Comparison of ENCODE assay signal across 1 cellular context in genomic region chr15:72685925-72686794, GRCh38.
TF ChIP-seq lines count a peak whose summit lies in the region.

A gene with protein sequence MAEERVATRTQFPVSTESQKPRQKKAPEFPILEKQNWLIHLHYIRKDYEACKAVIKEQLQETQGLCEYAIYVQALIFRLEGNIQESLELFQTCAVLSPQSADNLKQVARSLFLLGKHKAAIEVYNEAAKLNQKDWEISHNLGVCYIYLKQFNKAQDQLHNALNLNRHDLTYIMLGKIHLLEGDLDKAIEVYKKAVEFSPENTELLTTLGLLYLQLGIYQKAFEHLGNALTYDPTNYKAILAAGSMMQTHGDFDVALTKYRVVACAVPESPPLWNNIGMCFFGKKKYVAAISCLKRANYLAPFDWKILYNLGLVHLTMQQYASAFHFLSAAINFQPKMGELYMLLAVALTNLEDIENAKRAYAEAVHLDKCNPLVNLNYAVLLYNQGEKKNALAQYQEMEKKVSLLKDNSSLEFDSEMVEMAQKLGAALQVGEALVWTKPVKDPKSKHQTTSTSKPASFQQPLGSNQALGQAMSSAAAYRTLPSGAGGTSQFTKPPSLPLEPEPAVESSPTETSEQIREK (plus strand): TSS chr15:72686207. CDS start chr15:72686228, 21 bp downstream.
A gene with protein sequence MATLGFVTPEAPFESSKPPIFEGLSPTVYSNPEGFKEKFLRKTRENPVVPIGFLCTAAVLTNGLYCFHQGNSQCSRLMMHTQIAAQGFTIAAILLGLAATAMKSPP (minus strand): TSS chr15:72686182. CDS start chr15:72676374, 9,808 bp downstream.

TF ChIP-seq in K562, 482 proteins besides CTCF, POLR2A, EP300 and RAD21 (continued from another document and continues in another):
- TF ChIP-seq, protein P1, sequence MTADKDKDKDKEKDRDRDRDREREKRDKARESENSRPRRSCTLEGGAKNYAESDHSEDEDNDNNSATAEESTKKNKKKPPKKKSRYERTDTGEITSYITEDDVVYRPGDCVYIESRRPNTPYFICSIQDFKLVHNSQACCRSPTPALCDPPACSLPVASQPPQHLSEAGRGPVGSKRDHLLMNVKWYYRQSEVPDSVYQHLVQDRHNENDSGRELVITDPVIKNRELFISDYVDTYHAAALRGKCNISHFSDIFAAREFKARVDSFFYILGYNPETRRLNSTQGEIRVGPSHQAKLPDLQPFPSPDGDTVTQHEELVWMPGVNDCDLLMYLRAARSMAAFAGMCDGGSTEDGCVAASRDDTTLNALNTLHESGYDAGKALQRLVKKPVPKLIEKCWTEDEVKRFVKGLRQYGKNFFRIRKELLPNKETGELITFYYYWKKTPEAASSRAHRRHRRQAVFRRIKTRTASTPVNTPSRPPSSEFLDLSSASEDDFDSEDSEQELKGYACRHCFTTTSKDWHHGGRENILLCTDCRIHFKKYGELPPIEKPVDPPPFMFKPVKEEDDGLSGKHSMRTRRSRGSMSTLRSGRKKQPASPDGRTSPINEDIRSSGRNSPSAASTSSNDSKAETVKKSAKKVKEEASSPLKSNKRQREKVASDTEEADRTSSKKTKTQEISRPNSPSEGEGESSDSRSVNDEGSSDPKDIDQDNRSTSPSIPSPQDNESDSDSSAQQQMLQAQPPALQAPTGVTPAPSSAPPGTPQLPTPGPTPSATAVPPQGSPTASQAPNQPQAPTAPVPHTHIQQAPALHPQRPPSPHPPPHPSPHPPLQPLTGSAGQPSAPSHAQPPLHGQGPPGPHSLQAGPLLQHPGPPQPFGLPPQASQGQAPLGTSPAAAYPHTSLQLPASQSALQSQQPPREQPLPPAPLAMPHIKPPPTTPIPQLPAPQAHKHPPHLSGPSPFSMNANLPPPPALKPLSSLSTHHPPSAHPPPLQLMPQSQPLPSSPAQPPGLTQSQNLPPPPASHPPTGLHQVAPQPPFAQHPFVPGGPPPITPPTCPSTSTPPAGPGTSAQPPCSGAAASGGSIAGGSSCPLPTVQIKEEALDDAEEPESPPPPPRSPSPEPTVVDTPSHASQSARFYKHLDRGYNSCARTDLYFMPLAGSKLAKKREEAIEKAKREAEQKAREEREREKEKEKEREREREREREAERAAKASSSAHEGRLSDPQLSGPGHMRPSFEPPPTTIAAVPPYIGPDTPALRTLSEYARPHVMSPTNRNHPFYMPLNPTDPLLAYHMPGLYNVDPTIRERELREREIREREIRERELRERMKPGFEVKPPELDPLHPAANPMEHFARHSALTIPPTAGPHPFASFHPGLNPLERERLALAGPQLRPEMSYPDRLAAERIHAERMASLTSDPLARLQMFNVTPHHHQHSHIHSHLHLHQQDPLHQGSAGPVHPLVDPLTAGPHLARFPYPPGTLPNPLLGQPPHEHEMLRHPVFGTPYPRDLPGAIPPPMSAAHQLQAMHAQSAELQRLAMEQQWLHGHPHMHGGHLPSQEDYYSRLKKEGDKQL (CRISPR knock-in tag; IDR thresholded peaks at IDR 0.05; ENCODE audit: borderline replicate concordance) = no peak
- no peak for TF ChIP-seq TARDBP (IDR thresholded peaks at IDR 0.05)
- no peak for TF ChIP-seq HLTF (IDR thresholded peaks at IDR 0.05)
- TF ChIP-seq SMARCA4 (IDR thresholded peaks at IDR 0.05) = peak; percentile 30
- no peak for TF ChIP-seq PKNOX1 (IDR thresholded peaks at IDR 0.05)
- no peak for TF ChIP-seq LARP7 (IDR thresholded peaks at IDR 0.05)
- TF ChIP-seq HMGXB4 (CRISPR knock-in tag; IDR thresholded peaks at IDR 0.05) = no peak
- TF ChIP-seq ZNF347 (CRISPR knock-in tag; IDR thresholded peaks at IDR 0.05; ENCODE audit: low read depth) = no peak
- no peak for TF ChIP-seq MYBL2 (IDR thresholded peaks at IDR 0.05; ENCODE audit: low read depth)
- TF ChIP-seq MYBL2 (CRISPR knock-in tag; IDR thresholded peaks at IDR 0.05; ENCODE audit: borderline replicate concordance) = no peak
- TF ChIP-seq RBBP5 (IDR thresholded peaks at IDR 0.05; ENCODE audit: borderline replicate concordance, insufficient read depth, low read length, poor library complexity, severe bottlenecking) = peak; percentile 90
- TF ChIP-seq HSF4 (CRISPR knock-in tag; IDR thresholded peaks at IDR 0.05; ENCODE audit: borderline replicate concordance) = no peak
- no peak for TF ChIP-seq THRAP3 (IDR thresholded peaks at IDR 0.05; ENCODE audit: borderline replicate concordance)
- no peak for TF ChIP-seq ZNF551 (CRISPR knock-in tag; IDR thresholded peaks at IDR 0.05)
- TF ChIP-seq, protein P2, sequence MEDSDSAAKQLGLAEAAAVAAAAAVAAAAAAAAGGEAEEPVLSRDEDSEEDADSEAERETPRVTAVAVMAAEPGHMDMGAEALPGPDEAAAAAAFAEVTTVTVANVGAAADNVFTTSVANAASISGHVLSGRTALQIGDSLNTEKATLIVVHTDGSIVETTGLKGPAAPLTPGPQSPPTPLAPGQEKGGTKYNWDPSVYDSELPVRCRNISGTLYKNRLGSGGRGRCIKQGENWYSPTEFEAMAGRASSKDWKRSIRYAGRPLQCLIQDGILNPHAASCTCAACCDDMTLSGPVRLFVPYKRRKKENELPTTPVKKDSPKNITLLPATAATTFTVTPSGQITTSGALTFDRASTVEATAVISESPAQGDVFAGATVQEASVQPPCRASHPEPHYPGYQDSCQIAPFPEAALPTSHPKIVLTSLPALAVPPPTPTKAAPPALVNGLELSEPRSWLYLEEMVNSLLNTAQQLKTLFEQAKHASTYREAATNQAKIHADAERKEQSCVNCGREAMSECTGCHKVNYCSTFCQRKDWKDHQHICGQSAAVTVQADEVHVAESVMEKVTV (CRISPR knock-in tag; IDR thresholded peaks at IDR 0.05) = no peak
- TF ChIP-seq, protein P3, sequence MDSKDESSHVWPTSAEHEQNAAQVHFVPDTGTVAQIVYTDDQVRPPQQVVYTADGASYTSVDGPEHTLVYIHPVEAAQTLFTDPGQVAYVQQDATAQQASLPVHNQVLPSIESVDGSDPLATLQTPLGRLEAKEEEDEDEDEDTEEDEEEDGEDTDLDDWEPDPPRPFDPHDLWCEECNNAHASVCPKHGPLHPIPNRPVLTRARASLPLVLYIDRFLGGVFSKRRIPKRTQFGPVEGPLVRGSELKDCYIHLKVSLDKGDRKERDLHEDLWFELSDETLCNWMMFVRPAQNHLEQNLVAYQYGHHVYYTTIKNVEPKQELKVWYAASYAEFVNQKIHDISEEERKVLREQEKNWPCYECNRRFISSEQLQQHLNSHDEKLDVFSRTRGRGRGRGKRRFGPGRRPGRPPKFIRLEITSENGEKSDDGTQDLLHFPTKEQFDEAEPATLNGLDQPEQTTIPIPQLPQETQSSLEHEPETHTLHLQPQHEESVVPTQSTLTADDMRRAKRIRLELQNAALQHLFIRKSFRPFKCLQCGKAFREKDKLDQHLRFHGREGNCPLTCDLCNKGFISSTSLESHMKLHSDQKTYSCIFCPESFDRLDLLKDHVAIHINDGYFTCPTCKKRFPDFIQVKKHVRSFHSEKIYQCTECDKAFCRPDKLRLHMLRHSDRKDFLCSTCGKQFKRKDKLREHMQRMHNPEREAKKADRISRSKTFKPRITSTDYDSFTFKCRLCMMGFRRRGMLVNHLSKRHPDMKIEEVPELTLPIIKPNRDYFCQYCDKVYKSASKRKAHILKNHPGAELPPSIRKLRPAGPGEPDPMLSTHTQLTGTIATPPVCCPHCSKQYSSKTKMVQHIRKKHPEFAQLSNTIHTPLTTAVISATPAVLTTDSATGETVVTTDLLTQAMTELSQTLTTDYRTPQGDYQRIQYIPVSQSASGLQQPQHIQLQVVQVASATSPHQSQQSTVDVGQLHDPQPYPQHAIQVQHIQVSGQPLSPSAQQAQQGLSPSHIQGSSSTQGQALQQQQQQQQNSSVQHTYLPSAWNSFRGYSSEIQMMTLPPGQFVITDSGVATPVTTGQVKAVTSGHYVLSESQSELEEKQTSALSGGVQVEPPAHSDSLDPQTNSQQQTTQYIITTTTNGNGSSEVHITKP (IDR thresholded peaks at IDR 0.05; ENCODE audit: partially characterized antibody) = peak; percentile 98
- TF ChIP-seq, protein P4, sequence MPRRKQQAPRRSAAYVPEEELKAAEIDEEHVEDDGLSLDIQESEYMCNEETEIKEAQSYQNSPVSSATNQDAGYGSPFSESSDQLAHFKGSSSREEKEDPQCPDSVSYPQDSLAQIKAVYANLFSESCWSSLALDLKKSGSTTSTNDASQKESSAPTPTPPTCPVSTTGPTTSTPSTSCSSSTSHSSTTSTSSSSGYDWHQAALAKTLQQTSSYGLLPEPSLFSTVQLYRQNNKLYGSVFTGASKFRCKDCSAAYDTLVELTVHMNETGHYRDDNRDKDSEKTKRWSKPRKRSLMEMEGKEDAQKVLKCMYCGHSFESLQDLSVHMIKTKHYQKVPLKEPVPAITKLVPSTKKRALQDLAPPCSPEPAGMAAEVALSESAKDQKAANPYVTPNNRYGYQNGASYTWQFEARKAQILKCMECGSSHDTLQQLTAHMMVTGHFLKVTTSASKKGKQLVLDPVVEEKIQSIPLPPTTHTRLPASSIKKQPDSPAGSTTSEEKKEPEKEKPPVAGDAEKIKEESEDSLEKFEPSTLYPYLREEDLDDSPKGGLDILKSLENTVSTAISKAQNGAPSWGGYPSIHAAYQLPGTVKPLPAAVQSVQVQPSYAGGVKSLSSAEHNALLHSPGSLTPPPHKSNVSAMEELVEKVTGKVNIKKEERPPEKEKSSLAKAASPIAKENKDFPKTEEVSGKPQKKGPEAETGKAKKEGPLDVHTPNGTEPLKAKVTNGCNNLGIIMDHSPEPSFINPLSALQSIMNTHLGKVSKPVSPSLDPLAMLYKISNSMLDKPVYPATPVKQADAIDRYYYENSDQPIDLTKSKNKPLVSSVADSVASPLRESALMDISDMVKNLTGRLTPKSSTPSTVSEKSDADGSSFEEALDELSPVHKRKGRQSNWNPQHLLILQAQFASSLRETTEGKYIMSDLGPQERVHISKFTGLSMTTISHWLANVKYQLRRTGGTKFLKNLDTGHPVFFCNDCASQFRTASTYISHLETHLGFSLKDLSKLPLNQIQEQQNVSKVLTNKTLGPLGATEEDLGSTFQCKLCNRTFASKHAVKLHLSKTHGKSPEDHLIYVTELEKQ (CRISPR knock-in tag; IDR thresholded peaks at IDR 0.05) = no peak
- TF ChIP-seq IRF2 (CRISPR knock-in tag; IDR thresholded peaks at IDR 0.05) = no peak
- TF ChIP-seq, protein P5, sequence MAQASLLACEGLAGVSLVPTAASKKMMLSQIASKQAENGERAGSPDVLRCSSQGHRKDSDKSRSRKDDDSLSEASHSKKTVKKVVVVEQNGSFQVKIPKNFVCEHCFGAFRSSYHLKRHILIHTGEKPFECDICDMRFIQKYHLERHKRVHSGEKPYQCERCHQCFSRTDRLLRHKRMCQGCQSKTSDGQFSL (CRISPR knock-in tag; IDR thresholded peaks at IDR 0.05) = no peak
- TF ChIP-seq, protein P5 (tag; IDR thresholded peaks at IDR 0.05) = no peak
- no peak for TF ChIP-seq ZNF253 (CRISPR knock-in tag; conservative IDR thresholded peaks at IDR 0.05)
- no peak for TF ChIP-seq ZNF3 (CRISPR knock-in tag; IDR thresholded peaks at IDR 0.05)
- TF ChIP-seq ZNF12 (CRISPR knock-in tag; IDR thresholded peaks at IDR 0.05) = no peak
- peak; percentile 88 for TF ChIP-seq ELF1 (tag; IDR thresholded peaks at IDR 0.05)
- TF ChIP-seq ZBTB1 (CRISPR knock-in tag; IDR thresholded peaks at IDR 0.05; ENCODE audit: borderline replicate concordance, low read depth) = 0 out of 2 replicates have a peak, but pooled peaks have one; percentile 55
- no peak for TF ChIP-seq HIVEP1 (CRISPR knock-in tag; IDR thresholded peaks at IDR 0.05)
- TF ChIP-seq ZNF408 (CRISPR knock-in tag; IDR thresholded peaks at IDR 0.05; ENCODE audit: low read depth) = no peak
- no peak for TF ChIP-seq EWSR1 (IDR thresholded peaks at IDR 0.05; ENCODE audit: borderline replicate concordance, low read depth, partially characterized antibody)
- TF ChIP-seq RFX7 (CRISPR knock-in tag; IDR thresholded peaks at IDR 0.05) = no peak
- no peak for TF ChIP-seq RBM14 (IDR thresholded peaks at IDR 0.05; ENCODE audit: borderline replicate concordance, insufficient read depth, low read depth, low read length)
- TF ChIP-seq ZNF780A (CRISPR knock-in tag; IDR thresholded peaks at IDR 0.05) = no peak
- no peak for TF ChIP-seq YBX1 (IDR thresholded peaks at IDR 0.05)
- no peak for TF ChIP-seq ZNF444 (CRISPR knock-in tag; IDR thresholded peaks at IDR 0.05)
- no peak for TF ChIP-seq TCF7 (IDR thresholded peaks at IDR 0.05; ENCODE audit: borderline replicate concordance)
- peak; percentile 79 for TF ChIP-seq EP400 (IDR thresholded peaks at IDR 0.05)
- TF ChIP-seq ZNF175 (CRISPR knock-in tag; IDR thresholded peaks at IDR 0.05; ENCODE audit: low read depth) = no peak
- TF ChIP-seq BHLHE40 (IDR thresholded peaks at IDR 0.05; ENCODE audit: low read length) = no peak
- TF ChIP-seq ZNF282 (CRISPR knock-in tag; IDR thresholded peaks at IDR 0.05) = no peak
